16 cellular contexts compared by ENCODE assay signal in genomic region chr9:82722556-82722955, GRCh38.
DNase-seq lines count a peak whose midpoint lies in the region; TF ChIP-seq lines count a peak whose summit lies in the region.
"Had no signal": no experiment of that assay in that cellular context is flagged by ENCODE, and none has a peak within 500 bp of the region (broad histone marks: within the 10 kb centered on the region; RNA-seq: fewer than 3 reads in every experiment).

No MANE protein-coding gene starts in this region.

- peak; percentile 79 for DNase-seq in LNCaP clone FGC (ENCODE audit: low read depth)
- peak; percentile 17 for DNase-seq in astrocyte of the hippocampus (ENCODE audit: low read depth, low spot score)
- DNase-seq in EL: no peak
- DNase-seq in NCI-H510A treated with DMSO at 0.1 percent for 48 hours (lab: John Stamatoyannopoulos, UW): no peak
- DNase-seq in HuH-7 (ENCODE audit: low spot score): no peak
- DNase-seq: CD4-positive, CD25-positive, alpha-beta regulatory T cell; CD8-positive, alpha-beta memory T cell; COR-L47; DMS 273 treated with DMSO at 0.1 percent for 48 hours; DMS53; DND-41; H7 had no signal

- no peaks in the 10 kb centered on the region for H3K36me3 ChIP-seq in urinary bladder (ENCODE audit: insufficient read depth)
- H3K36me3 ChIP-seq: BLaER1 treated with 17β-estradiol and CSF1 and Interleukin-3, amounts not matched to agents 10 nM and 100 nM had no signal

- WGBS in urinary bladder: 53% methylated on average over 2 of the region's 2 CpGs

- H3K4me3 ChIP-seq in LNCaP clone FGC (ENCODE audit: low read depth, low read length) (no peak overlapping the region), urinary bladder (ENCODE audit: low read depth, low read length) (no peak overlapping the region)
- H3K4me3 ChIP-seq: BLaER1 treated with 17β-estradiol and CSF1 and Interleukin-3, amounts not matched to agents 10 nM and 100 nM; GM23338 had no signal

- peak overlapping the region; percentile 19; the same call in 1 of the 2 replicates for H3K27ac ChIP-seq in 22Rv1
- H3K27ac ChIP-seq in urinary bladder (ENCODE audit: low read depth): peak overlapping the region; percentile 10
- H3K27ac ChIP-seq: BLaER1 treated with 17β-estradiol and CSF1 and Interleukin-3, amounts not matched to agents 10 nM and 100 nM had no signal

- TF ChIP-seq CTCF in 22Rv1 (IDR thresholded peaks at IDR 0.05) (no peak), LNCaP clone FGC (IDR thresholded peaks at IDR 0.05; ENCODE audit: control insufficient read depth, extremely low read depth, insufficient read depth) (no peak)

- no peaks in the 10 kb centered on the region for H3K4me1 ChIP-seq in urinary bladder (ENCODE audit: insufficient read depth)

Comparison
In these comparisons a context has a peak if more than half of its experiments do, and no peak if none do; other contexts are left out.
1. DNase-seq: peak in LNCaP clone FGC (single experiment) and astrocyte of the hippocampus (single experiment); none in EL (single experiment), NCI-H510A treated with DMSO at 0.1 percent for 48 hours (single experiment) and HuH-7 (single experiment).